21 cellular contexts compared by ENCODE assay signal in the genomic region with DNA sequence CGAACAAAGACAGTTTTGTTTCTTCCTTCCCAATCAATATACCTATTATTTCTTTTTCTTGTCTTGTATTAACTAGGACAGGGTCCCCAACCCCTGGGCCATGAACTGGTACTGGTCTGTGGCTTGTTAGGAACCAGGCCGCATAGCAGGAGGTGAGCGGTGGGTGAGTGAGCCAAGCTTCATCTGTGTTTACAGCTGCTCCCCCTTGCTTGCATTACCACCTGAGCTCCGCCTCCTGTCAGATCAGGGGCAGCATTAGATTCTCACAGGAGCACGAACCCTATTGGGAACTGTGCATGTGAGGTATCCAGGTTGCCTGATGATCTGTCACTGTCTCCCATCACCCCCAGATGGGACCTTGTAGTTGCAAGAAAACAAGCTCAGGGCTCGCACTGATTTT.
DNase-seq lines count a peak whose midpoint lies in the region; ATAC-seq, FAIRE-seq and TF ChIP-seq lines count a peak whose summit lies in the region.
"Had no signal": no experiment of that assay in that cellular context is flagged by ENCODE, and none has a peak within 500 bp of the region (broad histone marks: within the 10 kb centered on the region; RNA-seq: fewer than 3 reads in every experiment).

No MANE protein-coding gene starts in this region.

- ATAC-seq in HepG2 (no peak), right lobe of liver (no peak), WTC11 (peak; percentile 81)
- ATAC-seq: esophagus mucosa had no signal

- H3K9ac ChIP-seq in HepG2 (ENCODE audit: insufficient read depth, low read depth, low read length) = no peak overlapping the region

- no peak for FAIRE-seq in HepG2 (lab: Jason Lieb, UNC)
- FAIRE-seq: A204.1, GM12891, H54 had no signal

- no peak for TF ChIP-seq POLR2A in HepG2 (IDR thresholded peaks at IDR 0.05; ENCODE audit: insufficient read depth in 1 of 2, low read depth in 2 of 2, low read length in 2 of 2)
- TF ChIP-seq POLR2A in right lobe of liver (IDR thresholded peaks at IDR 0.05) = no peak

- no peak overlapping the region for H2AFZ ChIP-seq in HepG2 (ENCODE audit: low read length)

- TF ChIP-seq EP300 in HepG2 (IDR thresholded peaks at IDR 0.05; ENCODE audit: low read depth in 2 of 2, low read length in 2 of 2) (no peak), HepG2 (CRISPR knock-in tag; IDR thresholded peaks at IDR 0.05; ENCODE audit: borderline replicate concordance) (no peak)

- H3K4me2 ChIP-seq in HepG2 (ENCODE audit: low read depth, low read length) = no peak overlapping the region

- CTCF ChIA-PET in HepG2 (lab: Yijun Ruan, JAX; ENCODE audit: low intra/inter-chr PET ratio, low total read pairs) (no interaction called here), WTC11 (lab: Charles Lee) (interaction anchor here (0.6 to 1.3 kb wide), 4 partner anchors 9 to 731 kb away, joined by 3 to 4 read pairs (median 4); no protein-coding TSS in a partner anchor)

- peaks cover 36% of the 10 kb centered on the region for H3K4me1 ChIP-seq in HepG2 (ENCODE audit: insufficient read depth, low read length)
- H3K4me1 ChIP-seq in right lobe of liver = peaks cover 0 to 4% (median 0%) of the 10 kb centered on the region in 4 donors

- WGBS in HepG2 (ENCODE audit: low lambda C conversion rate) = 93% methylated on average over 6 of the region's 6 CpGs
- WGBS in right lobe of liver (ENCODE audit: insufficient coverage, low coverage, low lambda C conversion rate, missing lambda C conversion rate) = 98% methylated on average over 6 of the region's 6 CpGs

- BruUV-seq in HepG2 (replicated peaks; lab: Mats Ljungman, UMichigan) = no TSS peak

- H3K36me3 ChIP-seq in HepG2 (replicated peaks in 1 of 2; ENCODE audit: control insufficient read depth in 1 of 2, insufficient read depth in 2 of 2, low read length in 2 of 2) (no peaks in the 10 kb centered on the region), right lobe of liver (no peaks in the 10 kb centered on the region)
- H3K36me3 ChIP-seq: tibial nerve had no signal

- H3K27ac Mint-ChIP-seq in WTC11 = no peak overlapping the region
- H3K27ac Mint-ChIP-seq: activated CD4-positive, alpha-beta T cell treated with anti-CD3 and anti-CD28 coated beads, Interleukin-2, amount 10 ng/mL, durations not matched to agents 24 days and 14 days; activated naive CD4-positive, alpha-beta T cell treated with anti-CD3 and anti-CD28 coated beads for 36 hours; T-helper 2 cell treated with Interferon-gamma antibody and Interleukin-4, amounts not matched to agents 5 μg/mL and 100 μg/mL, for 36 hours had no signal

- DNase-seq in HepG2 (ENCODE audit: low spot score) (no peak), right lobe of liver (no peak), NCI-H510A (lab: John Stamatoyannopoulos, UW) (peak; percentile 26), WTC11 (ENCODE audit: low spot score) (peak; percentile 58), DMS79 treated with DMSO at 0.1 percent for 48 hours (lab: John Stamatoyannopoulos, UW) (no peak), NCI-H2196 (lab: John Stamatoyannopoulos, UW; ENCODE audit: unreplicated experiment) (no peak), putamen (ENCODE audit: low spot score) (no peak), NCI-H526 (lab: John Stamatoyannopoulos, UW) (no peak)
- DNase-seq: activated CD4-positive, alpha-beta T cell treated with anti-CD3 and anti-CD28 coated beads, Interleukin-2, amount 10 ng/mL, durations not matched to agents 24 days and 14 days; activated naive CD4-positive, alpha-beta T cell treated with anti-CD3 and anti-CD28 coated beads for 36 hours; activated T-cell treated with anti-CD3 and anti-CD28 coated beads for 4 hours; EL; NK-92 treated with Interleukin-12 subunit alpha and Interleukin-12 subunit beta, amount 100 ng/mL, for 24 hours; Right ventricle myocardium superior had no signal

- TF ChIP-seq RAD21 in HepG2 (CRISPR knock-in tag; IDR thresholded peaks at IDR 0.05) = no peak

- H3K9me3 Mint-ChIP-seq in WTC11 = no peaks in the 10 kb centered on the region
- H3K9me3 Mint-ChIP-seq: activated naive CD4-positive, alpha-beta T cell treated with anti-CD3 and anti-CD28 coated beads for 36 hours; T-helper 2 cell treated with Interferon-gamma antibody and Interleukin-4, amounts not matched to agents 5 μg/mL and 100 μg/mL, for 36 hours had no signal

- no peak overlapping the region for H3K4me3 Mint-ChIP-seq in WTC11
- H3K4me3 Mint-ChIP-seq: activated CD4-positive, alpha-beta T cell treated with anti-CD3 and anti-CD28 coated beads, Interleukin-2, amount 10 ng/mL, durations not matched to agents 24 days and 14 days; activated naive CD4-positive, alpha-beta T cell treated with anti-CD3 and anti-CD28 coated beads for 36 hours; CD14-positive monocyte; T-helper 2 cell treated with Interferon-gamma antibody and Interleukin-4, amounts not matched to agents 5 μg/mL and 100 μg/mL, for 36 hours had no signal

- H3K27me3 Mint-ChIP-seq in WTC11 (ENCODE audit: low read depth) = no peaks in the 10 kb centered on the region
- H3K27me3 Mint-ChIP-seq: activated CD4-positive, alpha-beta T cell treated with anti-CD3 and anti-CD28 coated beads, Interleukin-2, amount 10 ng/mL, durations not matched to agents 24 days and 14 days had no signal

- no peaks in the 10 kb centered on the region for H3K27me3 ChIP-seq in HepG2 (ENCODE audit: control insufficient read depth in 1 of 2, insufficient read depth in 2 of 2, low read length in 2 of 2)
- no peaks in the 10 kb centered on the region for H3K27me3 ChIP-seq in right lobe of liver
- H3K27me3 ChIP-seq: tibial nerve had no signal

- no peaks in the 10 kb centered on the region for H3K36me3 Mint-ChIP-seq in WTC11

- H4K20me1 ChIP-seq in HepG2 (ENCODE audit: insufficient read depth, low read length) = no peaks in the 10 kb centered on the region

- H3K4me3 ChIP-seq in HepG2 (replicated peaks in 1 of 3; ENCODE audit: insufficient read depth in 1 of 3, low read depth in 2 of 3, low read length in 3 of 3) (no peak overlapping the region), right lobe of liver (no peak overlapping the region)
- H3K4me3 ChIP-seq: tibial nerve had no signal

- H3K9me3 ChIP-seq in HepG2 (ENCODE audit: low read length) (no peaks in the 10 kb centered on the region), right lobe of liver (no peaks in the 10 kb centered on the region)
- H3K9me3 ChIP-seq: tibial nerve had no signal

- H3K79me2 ChIP-seq in HepG2 (ENCODE audit: insufficient read depth, low read length) = peaks cover 3% of the 10 kb centered on the region

- intact Hi-C loops in HepG2 (cut with micrococcal nuclease; ENCODE audit: unreplicated experiment) = no loop called here
- intact Hi-C loops in right lobe of liver (cut with DNase I) = no loop called here

- in situ Hi-C loops in HepG2 (cut with HindIII; ENCODE audit: extremely low pct_ligation_motif_present, low pct_unique_long_range_greater_than_20kb) = no loop called here

- POLR2A ChIA-PET in HepG2 (lab: Yijun Ruan, JAX) = no interaction called here
- POLR2A ChIA-PET in WTC11 (lab: Charles Lee) = interaction anchor here (0.5 kb wide), 1 partner anchor 530 kb away, joined by 4 read pairs; no protein-coding TSS in a partner anchor

- no peak overlapping the region for H3K27ac ChIP-seq in HepG2 (ENCODE audit: extremely low read length, insufficient read depth, low read length)
- no peak overlapping the region for H3K27ac ChIP-seq in right lobe of liver
- H3K27ac ChIP-seq: tibial nerve had no signal

- TF ChIP-seq CTCF in HepG2 (CRISPR knock-in tag; IDR thresholded peaks at IDR 0.05) (no peak), right lobe of liver (IDR thresholded peaks at IDR 0.05) (no peak), WTC11 (IDR thresholded peaks at IDR 0.05) (no peak)

- H3K4me1 Mint-ChIP-seq in WTC11 = peaks cover 29% of the 10 kb centered on the region

TF ChIP-seq in HepG2, 621 proteins besides CTCF, POLR2A, EP300 and RAD21 (continues in another document):
- TF ChIP-seq, protein P1, sequence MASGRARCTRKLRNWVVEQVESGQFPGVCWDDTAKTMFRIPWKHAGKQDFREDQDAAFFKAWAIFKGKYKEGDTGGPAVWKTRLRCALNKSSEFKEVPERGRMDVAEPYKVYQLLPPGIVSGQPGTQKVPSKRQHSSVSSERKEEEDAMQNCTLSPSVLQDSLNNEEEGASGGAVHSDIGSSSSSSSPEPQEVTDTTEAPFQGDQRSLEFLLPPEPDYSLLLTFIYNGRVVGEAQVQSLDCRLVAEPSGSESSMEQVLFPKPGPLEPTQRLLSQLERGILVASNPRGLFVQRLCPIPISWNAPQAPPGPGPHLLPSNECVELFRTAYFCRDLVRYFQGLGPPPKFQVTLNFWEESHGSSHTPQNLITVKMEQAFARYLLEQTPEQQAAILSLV (CRISPR knock-in tag; IDR thresholded peaks at IDR 0.05; ENCODE audit: borderline replicate concordance) = no peak
- 0 out of 2 replicates have a peak, but pooled peaks have one; percentile 16 for TF ChIP-seq ZMYM4 (CRISPR knock-in tag; IDR thresholded peaks at IDR 0.05)

TF ChIP-seq in WTC11, 78 proteins besides CTCF, POLR2A, EP300 and RAD21:
- TF ChIP-seq, protein P2, sequence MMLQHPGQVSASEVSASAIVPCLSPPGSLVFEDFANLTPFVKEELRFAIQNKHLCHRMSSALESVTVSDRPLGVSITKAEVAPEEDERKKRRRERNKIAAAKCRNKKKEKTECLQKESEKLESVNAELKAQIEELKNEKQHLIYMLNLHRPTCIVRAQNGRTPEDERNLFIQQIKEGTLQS (CRISPR knock-in tag; conservative IDR thresholded peaks at IDR 0.05) = no peak
- TF ChIP-seq, protein P3, sequence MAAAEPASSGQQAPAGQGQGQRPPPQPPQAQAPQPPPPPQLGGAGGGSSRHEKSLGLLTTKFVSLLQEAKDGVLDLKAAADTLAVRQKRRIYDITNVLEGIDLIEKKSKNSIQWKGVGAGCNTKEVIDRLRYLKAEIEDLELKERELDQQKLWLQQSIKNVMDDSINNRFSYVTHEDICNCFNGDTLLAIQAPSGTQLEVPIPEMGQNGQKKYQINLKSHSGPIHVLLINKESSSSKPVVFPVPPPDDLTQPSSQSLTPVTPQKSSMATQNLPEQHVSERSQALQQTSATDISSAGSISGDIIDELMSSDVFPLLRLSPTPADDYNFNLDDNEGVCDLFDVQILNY (CRISPR knock-in tag; IDR thresholded peaks at IDR 0.05) = no peak
- peak; percentile 44; the same call in 1 of the 2 replicates for TF ChIP-seq FOXK1 (CRISPR knock-in tag; IDR thresholded peaks at IDR 0.05)
TF ChIP-seq in WTC11: peak in this region for 1.

Comparison
In these comparisons a context has a peak if more than half of its experiments do, and no peak if none do; other contexts are left out.
1. DNase-seq: peak in NCI-H510A (single experiment) and WTC11 (single experiment); none in HepG2 (single experiment), right lobe of liver (0 of 3), DMS79 treated with DMSO at 0.1 percent for 48 hours (single experiment), NCI-H2196 (single experiment), putamen (single experiment) and NCI-H526 (0 of 2).